Comparison of ENCODE assay signal across 15 cellular contexts in genomic region chr19:30437869-30438268, GRCh38.
"Had no signal": no experiment of that assay in that cellular context is flagged by ENCODE, and none has a peak within 500 bp of the region (broad histone marks: within the 10 kb centered on the region; RNA-seq: fewer than 3 reads in every experiment).

No MANE protein-coding gene starts in this region.

- H3K9me3 ChIP-seq: gastroesophageal sphincter, heart left ventricle, mucosa of descending colon, psoas muscle, right lobe of liver, transverse colon had no signal

- H3K27me3 ChIP-seq: heart left ventricle, right lobe of liver, transverse colon had no signal

- H3K4me1 ChIP-seq: gastroesophageal sphincter, heart left ventricle, psoas muscle, right lobe of liver, transverse colon had no signal

- H3K4me3 ChIP-seq: gastroesophageal sphincter, heart left ventricle, mucosa of descending colon, psoas muscle, right lobe of liver, transverse colon had no signal

- H3K36me3 ChIP-seq: gastroesophageal sphincter, heart left ventricle, right lobe of liver, transverse colon had no signal

- DNase-seq: activated CD4-positive, alpha-beta T cell treated with anti-CD3 and anti-CD28 coated beads for 36 hours; activated CD4-positive, alpha-beta T cell treated with anti-CD3 and anti-CD28 coated beads, Interleukin-2, amount 50 U/mL, for 48 hours; effector CD4-positive, alpha-beta T cell; immature natural killer cell; left ventricle myocardium superior; mucosa of descending colon; naive B cell; psoas muscle; right lobe of liver; small intestine; stimulated activated CD4-positive, alpha-beta T cell treated with anti-CD3 and anti-CD28 coated beads, Interleukin-15, amount 100 ng/mL, for 24 hours; stimulated activated CD4-positive, alpha-beta T cell treated with anti-CD3 and anti-CD28 coated beads, Interleukin-2, amount 100 ng/mL, for 48 hours; transverse colon had no signal

- H3K27ac ChIP-seq: gastroesophageal sphincter, heart left ventricle, psoas muscle, right lobe of liver, transverse colon had no signal
